ENCODE assay signal across 1 cellular context in genomic region chr11:65384301-65384889, GRCh38.
A peak's percentile ranks its signal among the peaks of the same experiment; 100 is the strongest.
TF ChIP-seq lines count a peak whose summit lies in the region.

No MANE protein-coding gene starts in this region.

TF ChIP-seq in K562, 482 proteins besides CTCF, POLR2A, EP300 and RAD21:
- TF ChIP-seq, protein P1, sequence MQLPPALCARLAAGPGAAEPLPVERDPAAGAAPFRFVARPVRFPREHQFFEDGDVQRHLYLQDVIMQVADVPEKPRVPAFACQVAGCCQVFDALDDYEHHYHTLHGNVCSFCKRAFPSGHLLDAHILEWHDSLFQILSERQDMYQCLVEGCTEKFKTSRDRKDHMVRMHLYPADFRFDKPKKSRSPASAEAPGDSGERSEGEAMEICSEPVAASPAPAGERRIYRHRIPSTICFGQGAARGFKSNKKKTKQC (CRISPR knock-in tag; IDR thresholded peaks at IDR 0.05) = no peak
- TF ChIP-seq ZNF175 (CRISPR knock-in tag; IDR thresholded peaks at IDR 0.05; ENCODE audit: low read depth) = no peak
- TF ChIP-seq, protein P2, sequence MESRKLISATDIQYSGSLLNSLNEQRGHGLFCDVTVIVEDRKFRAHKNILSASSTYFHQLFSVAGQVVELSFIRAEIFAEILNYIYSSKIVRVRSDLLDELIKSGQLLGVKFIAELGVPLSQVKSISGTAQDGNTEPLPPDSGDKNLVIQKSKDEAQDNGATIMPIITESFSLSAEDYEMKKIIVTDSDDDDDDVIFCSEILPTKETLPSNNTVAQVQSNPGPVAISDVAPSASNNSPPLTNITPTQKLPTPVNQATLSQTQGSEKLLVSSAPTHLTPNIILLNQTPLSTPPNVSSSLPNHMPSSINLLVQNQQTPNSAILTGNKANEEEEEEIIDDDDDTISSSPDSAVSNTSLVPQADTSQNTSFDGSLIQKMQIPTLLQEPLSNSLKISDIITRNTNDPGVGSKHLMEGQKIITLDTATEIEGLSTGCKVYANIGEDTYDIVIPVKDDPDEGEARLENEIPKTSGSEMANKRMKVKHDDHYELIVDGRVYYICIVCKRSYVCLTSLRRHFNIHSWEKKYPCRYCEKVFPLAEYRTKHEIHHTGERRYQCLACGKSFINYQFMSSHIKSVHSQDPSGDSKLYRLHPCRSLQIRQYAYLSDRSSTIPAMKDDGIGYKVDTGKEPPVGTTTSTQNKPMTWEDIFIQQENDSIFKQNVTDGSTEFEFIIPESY (CRISPR knock-in tag; IDR thresholded peaks at IDR 0.05) = peak; percentile 62; the same call in 1 of the 2 replicates
- TF ChIP-seq, protein P3, sequence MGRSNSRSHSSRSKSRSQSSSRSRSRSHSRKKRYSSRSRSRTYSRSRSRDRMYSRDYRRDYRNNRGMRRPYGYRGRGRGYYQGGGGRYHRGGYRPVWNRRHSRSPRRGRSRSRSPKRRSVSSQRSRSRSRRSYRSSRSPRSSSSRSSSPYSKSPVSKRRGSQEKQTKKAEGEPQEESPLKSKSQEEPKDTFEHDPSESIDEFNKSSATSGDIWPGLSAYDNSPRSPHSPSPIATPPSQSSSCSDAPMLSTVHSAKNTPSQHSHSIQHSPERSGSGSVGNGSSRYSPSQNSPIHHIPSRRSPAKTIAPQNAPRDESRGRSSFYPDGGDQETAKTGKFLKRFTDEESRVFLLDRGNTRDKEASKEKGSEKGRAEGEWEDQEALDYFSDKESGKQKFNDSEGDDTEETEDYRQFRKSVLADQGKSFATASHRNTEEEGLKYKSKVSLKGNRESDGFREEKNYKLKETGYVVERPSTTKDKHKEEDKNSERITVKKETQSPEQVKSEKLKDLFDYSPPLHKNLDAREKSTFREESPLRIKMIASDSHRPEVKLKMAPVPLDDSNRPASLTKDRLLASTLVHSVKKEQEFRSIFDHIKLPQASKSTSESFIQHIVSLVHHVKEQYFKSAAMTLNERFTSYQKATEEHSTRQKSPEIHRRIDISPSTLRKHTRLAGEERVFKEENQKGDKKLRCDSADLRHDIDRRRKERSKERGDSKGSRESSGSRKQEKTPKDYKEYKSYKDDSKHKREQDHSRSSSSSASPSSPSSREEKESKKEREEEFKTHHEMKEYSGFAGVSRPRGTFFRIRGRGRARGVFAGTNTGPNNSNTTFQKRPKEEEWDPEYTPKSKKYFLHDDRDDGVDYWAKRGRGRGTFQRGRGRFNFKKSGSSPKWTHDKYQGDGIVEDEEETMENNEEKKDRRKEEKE (IDR thresholded peaks at IDR 0.05; ENCODE audit: borderline replicate concordance in 1 of 2, control insufficient read depth in 1 of 2, low read depth in 2 of 2, low read length in 1 of 2) = no peak
